In genomic region chr2:65396348-65397026, GRCh38 we compare ENCODE assay signal across 1 cellular context.
TF ChIP-seq lines count a peak whose summit lies in the region.

No MANE protein-coding gene starts in this region.

TF ChIP-seq in HepG2, 621 proteins besides CTCF, POLR2A, EP300 and RAD21 (continued from another document and continues in another):
- TF ChIP-seq, protein P1, sequence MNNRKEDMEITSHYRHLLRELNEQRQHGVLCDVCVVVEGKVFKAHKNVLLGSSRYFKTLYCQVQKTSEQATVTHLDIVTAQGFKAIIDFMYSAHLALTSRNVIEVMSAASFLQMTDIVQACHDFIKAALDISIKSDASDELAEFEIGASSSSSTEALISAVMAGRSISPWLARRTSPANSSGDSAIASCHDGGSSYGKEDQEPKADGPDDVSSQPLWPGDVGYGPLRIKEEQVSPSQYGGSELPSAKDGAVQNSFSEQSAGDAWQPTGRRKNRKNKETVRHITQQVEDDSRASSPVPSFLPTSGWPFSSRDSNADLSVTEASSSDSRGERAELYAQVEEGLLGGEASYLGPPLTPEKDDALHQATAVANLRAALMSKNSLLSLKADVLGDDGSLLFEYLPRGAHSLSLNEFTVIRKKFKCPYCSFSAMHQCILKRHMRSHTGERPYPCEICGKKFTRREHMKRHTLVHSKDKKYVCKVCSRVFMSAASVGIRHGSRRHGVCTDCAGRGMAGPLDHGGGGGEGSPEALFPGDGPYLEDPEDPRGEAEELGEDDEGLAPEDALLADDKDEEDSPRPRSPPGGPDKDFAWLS (CRISPR knock-in tag; IDR thresholded peaks at IDR 0.05; ENCODE audit: borderline replicate concordance): no peak
- TF ChIP-seq MEIS1 (CRISPR knock-in tag; IDR thresholded peaks at IDR 0.05; ENCODE audit: borderline replicate concordance): no peak
- TF ChIP-seq, protein P2, sequence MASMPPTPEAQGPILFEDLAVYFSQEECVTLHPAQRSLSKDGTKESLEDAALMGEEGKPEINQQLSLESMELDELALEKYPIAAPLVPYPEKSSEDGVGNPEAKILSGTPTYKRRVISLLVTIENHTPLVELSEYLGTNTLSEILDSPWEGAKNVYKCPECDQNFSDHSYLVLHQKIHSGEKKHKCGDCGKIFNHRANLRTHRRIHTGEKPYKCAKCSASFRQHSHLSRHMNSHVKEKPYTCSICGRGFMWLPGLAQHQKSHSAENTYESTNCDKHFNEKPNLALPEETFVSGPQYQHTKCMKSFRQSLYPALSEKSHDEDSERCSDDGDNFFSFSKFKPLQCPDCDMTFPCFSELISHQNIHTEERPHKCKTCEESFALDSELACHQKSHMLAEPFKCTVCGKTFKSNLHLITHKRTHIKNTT (CRISPR knock-in tag; IDR thresholded peaks at IDR 0.05): no peak
- TF ChIP-seq TOPORS (CRISPR knock-in tag; IDR thresholded peaks at IDR 0.05): no peak
- no peak for TF ChIP-seq ZNF777 (CRISPR knock-in tag; IDR thresholded peaks at IDR 0.05)
- TF ChIP-seq KDM5A (IDR thresholded peaks at IDR 0.05; ENCODE audit: borderline replicate concordance, low read length): no peak
- TF ChIP-seq TBX2 (CRISPR knock-in tag; IDR thresholded peaks at IDR 0.05; ENCODE audit: borderline replicate concordance): peak; percentile 87
- no peak for TF ChIP-seq NFE2 (CRISPR knock-in tag; IDR thresholded peaks at IDR 0.05)
- TF ChIP-seq, protein P3, sequence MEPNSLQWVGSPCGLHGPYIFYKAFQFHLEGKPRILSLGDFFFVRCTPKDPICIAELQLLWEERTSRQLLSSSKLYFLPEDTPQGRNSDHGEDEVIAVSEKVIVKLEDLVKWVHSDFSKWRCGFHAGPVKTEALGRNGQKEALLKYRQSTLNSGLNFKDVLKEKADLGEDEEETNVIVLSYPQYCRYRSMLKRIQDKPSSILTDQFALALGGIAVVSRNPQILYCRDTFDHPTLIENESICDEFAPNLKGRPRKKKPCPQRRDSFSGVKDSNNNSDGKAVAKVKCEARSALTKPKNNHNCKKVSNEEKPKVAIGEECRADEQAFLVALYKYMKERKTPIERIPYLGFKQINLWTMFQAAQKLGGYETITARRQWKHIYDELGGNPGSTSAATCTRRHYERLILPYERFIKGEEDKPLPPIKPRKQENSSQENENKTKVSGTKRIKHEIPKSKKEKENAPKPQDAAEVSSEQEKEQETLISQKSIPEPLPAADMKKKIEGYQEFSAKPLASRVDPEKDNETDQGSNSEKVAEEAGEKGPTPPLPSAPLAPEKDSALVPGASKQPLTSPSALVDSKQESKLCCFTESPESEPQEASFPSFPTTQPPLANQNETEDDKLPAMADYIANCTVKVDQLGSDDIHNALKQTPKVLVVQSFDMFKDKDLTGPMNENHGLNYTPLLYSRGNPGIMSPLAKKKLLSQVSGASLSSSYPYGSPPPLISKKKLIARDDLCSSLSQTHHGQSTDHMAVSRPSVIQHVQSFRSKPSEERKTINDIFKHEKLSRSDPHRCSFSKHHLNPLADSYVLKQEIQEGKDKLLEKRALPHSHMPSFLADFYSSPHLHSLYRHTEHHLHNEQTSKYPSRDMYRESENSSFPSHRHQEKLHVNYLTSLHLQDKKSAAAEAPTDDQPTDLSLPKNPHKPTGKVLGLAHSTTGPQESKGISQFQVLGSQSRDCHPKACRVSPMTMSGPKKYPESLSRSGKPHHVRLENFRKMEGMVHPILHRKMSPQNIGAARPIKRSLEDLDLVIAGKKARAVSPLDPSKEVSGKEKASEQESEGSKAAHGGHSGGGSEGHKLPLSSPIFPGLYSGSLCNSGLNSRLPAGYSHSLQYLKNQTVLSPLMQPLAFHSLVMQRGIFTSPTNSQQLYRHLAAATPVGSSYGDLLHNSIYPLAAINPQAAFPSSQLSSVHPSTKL (CRISPR knock-in tag; IDR thresholded peaks at IDR 0.05): peak; percentile 97
- no peak for TF ChIP-seq MED13 (CRISPR knock-in tag; IDR thresholded peaks at IDR 0.05)
- TF ChIP-seq ZNF83 (CRISPR knock-in tag; IDR thresholded peaks at IDR 0.05; ENCODE audit: borderline replicate concordance): no peak
- TF ChIP-seq ZNF234 (CRISPR knock-in tag; conservative IDR thresholded peaks at IDR 0.05): no peak
- TF ChIP-seq PHF5A (CRISPR knock-in tag; IDR thresholded peaks at IDR 0.05; ENCODE audit: low read depth, unreplicated experiment): no peak
- TF ChIP-seq DMTF1 (CRISPR knock-in tag; IDR thresholded peaks at IDR 0.05): no peak
- peak; percentile 70; the same call in 1 of the 2 replicates for TF ChIP-seq SNAI1 (CRISPR knock-in tag; IDR thresholded peaks at IDR 0.05; ENCODE audit: borderline replicate concordance)
- TF ChIP-seq DNMT3B (CRISPR knock-in tag; conservative IDR thresholded peaks at IDR 0.05): no peak; the same call in 1 of the 2 replicates
- peak; percentile 97 for TF ChIP-seq HDAC2 (CRISPR knock-in tag; IDR thresholded peaks at IDR 0.05)
- TF ChIP-seq ZNF556 (CRISPR knock-in tag; IDR thresholded peaks at IDR 0.05; ENCODE audit: borderline replicate concordance): peak; percentile 77; the same call in 1 of the 2 replicates
- TF ChIP-seq, protein P4, sequence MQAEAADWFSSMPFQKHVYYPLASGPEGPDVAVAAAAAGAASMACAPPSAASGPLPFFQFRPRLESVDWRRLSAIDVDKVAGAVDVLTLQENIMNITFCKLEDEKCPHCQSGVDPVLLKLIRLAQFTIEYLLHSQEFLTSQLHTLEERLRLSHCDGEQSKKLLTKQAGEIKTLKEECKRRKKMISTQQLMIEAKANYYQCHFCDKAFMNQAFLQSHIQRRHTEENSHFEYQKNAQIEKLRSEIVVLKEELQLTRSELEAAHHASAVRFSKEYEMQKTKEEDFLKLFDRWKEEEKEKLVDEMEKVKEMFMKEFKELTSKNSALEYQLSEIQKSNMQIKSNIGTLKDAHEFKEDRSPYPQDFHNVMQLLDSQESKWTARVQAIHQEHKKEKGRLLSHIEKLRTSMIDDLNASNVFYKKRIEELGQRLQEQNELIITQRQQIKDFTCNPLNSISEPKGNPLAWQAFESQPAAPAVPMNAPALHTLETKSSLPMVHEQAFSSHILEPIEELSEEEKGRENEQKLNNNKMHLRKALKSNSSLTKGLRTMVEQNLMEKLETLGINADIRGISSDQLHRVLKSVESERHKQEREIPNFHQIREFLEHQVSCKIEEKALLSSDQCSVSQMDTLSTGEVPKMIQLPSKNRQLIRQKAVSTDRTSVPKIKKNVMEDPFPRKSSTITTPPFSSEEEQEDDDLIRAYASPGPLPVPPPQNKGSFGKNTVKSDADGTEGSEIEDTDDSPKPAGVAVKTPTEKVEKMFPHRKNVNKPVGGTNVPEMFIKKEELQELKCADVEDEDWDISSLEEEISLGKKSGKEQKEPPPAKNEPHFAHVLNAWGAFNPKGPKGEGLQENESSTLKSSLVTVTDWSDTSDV (CRISPR knock-in tag; IDR thresholded peaks at IDR 0.05): no peak
- peak; percentile 61; the same call in 1 of the 2 replicates for TF ChIP-seq LCORL (IDR thresholded peaks at IDR 0.05)
- peak; percentile 98 for TF ChIP-seq LCORL (CRISPR knock-in tag; IDR thresholded peaks at IDR 0.05)
- TF ChIP-seq, protein P5, sequence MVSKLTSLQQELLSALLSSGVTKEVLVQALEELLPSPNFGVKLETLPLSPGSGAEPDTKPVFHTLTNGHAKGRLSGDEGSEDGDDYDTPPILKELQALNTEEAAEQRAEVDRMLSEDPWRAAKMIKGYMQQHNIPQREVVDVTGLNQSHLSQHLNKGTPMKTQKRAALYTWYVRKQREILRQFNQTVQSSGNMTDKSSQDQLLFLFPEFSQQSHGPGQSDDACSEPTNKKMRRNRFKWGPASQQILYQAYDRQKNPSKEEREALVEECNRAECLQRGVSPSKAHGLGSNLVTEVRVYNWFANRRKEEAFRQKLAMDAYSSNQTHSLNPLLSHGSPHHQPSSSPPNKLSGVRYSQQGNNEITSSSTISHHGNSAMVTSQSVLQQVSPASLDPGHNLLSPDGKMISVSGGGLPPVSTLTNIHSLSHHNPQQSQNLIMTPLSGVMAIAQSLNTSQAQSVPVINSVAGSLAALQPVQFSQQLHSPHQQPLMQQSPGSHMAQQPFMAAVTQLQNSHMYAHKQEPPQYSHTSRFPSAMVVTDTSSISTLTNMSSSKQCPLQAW (CRISPR knock-in tag; IDR thresholded peaks at IDR 0.05): peak; percentile 26; the same call in 1 of the 2 replicates
- TF ChIP-seq JUND (CRISPR knock-in tag; IDR thresholded peaks at IDR 0.05): no peak
- no peak; the same call in 1 of the 2 replicates for TF ChIP-seq ZBTB3 (CRISPR knock-in tag; IDR thresholded peaks at IDR 0.05; ENCODE audit: borderline replicate concordance, low read depth)
- TF ChIP-seq RXRA (CRISPR knock-in tag; IDR thresholded peaks at IDR 0.05): peak; percentile 78; the same call in 1 of the 2 replicates
- no peak for TF ChIP-seq CBX2 (IDR thresholded peaks at IDR 0.05; ENCODE audit: low read depth, low read length)
- TF ChIP-seq CBX2 (CRISPR knock-in tag; IDR thresholded peaks at IDR 0.05; ENCODE audit: low read depth): no peak
- TF ChIP-seq ZNF230 (CRISPR knock-in tag; IDR thresholded peaks at IDR 0.05): no peak
- TF ChIP-seq ZNF562 (CRISPR knock-in tag; IDR thresholded peaks at IDR 0.05; ENCODE audit: borderline replicate concordance): no peak
- no peak for TF ChIP-seq ZNF569 (CRISPR knock-in tag; IDR thresholded peaks at IDR 0.05; ENCODE audit: borderline replicate concordance)
- no peak for TF ChIP-seq TEAD2 (CRISPR knock-in tag; IDR thresholded peaks at IDR 0.05)
- TF ChIP-seq NR2C2 (CRISPR knock-in tag; IDR thresholded peaks at IDR 0.05; ENCODE audit: borderline replicate concordance): peak; percentile 56; the same call in 1 of the 2 replicates
- TF ChIP-seq ZSCAN5A (CRISPR knock-in tag; IDR thresholded peaks at IDR 0.05; ENCODE audit: borderline replicate concordance): 0 out of 2 replicates have a peak, but pooled peaks have one; percentile 58
- peak; percentile 47; the same call in 1 of the 2 replicates for TF ChIP-seq DRAP1 (CRISPR knock-in tag; IDR thresholded peaks at IDR 0.05)
- TF ChIP-seq NFE2L2 (IDR thresholded peaks at IDR 0.05; ENCODE audit: low read length): no peak
- TF ChIP-seq CENPT (CRISPR knock-in tag; IDR thresholded peaks at IDR 0.05; ENCODE audit: low read depth): no peak
- no peak for TF ChIP-seq SALL2 (CRISPR knock-in tag; IDR thresholded peaks at IDR 0.05)
- TF ChIP-seq MTF1 (CRISPR knock-in tag; IDR thresholded peaks at IDR 0.05): no peak; the same call in 1 of the 2 replicates
- no peak for TF ChIP-seq ZNF713 (CRISPR knock-in tag; IDR thresholded peaks at IDR 0.05)
- no peak for TF ChIP-seq ZNF850 (CRISPR knock-in tag; conservative IDR thresholded peaks at IDR 0.05)
- TF ChIP-seq PREB (CRISPR knock-in tag; IDR thresholded peaks at IDR 0.05): no peak
- 0 out of 2 replicates have a peak, but pooled peaks have one; percentile 48 for TF ChIP-seq KLF6 (CRISPR knock-in tag; IDR thresholded peaks at IDR 0.05)
- no peak for TF ChIP-seq IRX3 (CRISPR knock-in tag; IDR thresholded peaks at IDR 0.05; ENCODE audit: borderline replicate concordance, low read depth)
- no peak for TF ChIP-seq ZNF343 (CRISPR knock-in tag; IDR thresholded peaks at IDR 0.05)
- TF ChIP-seq KLF9 (CRISPR knock-in tag; IDR thresholded peaks at IDR 0.05; ENCODE audit: low read depth): no peak
- TF ChIP-seq ZNF12 (CRISPR knock-in tag; IDR thresholded peaks at IDR 0.05): no peak; the same call in 1 of the 2 replicates
- no peak for TF ChIP-seq ZNF503 (CRISPR knock-in tag; IDR thresholded peaks at IDR 0.05)
- 0 out of 2 replicates have a peak, but pooled peaks have one; percentile 38 for TF ChIP-seq GLI4 (CRISPR knock-in tag; IDR thresholded peaks at IDR 0.05; ENCODE audit: borderline replicate concordance)
- TF ChIP-seq RFX3 (CRISPR knock-in tag; IDR thresholded peaks at IDR 0.05): no peak
